Comparison of ENCODE assay signal across 15 cellular contexts in genomic region chr2:196219686-196220085, GRCh38.
"Had no signal": no experiment of that assay in that cellular context is flagged by ENCODE, and none has a peak within 500 bp of the region (broad histone marks: within the 10 kb centered on the region; RNA-seq: fewer than 3 reads in every experiment).

No MANE protein-coding gene starts in this region.

- H3K4me3 ChIP-seq: prostate gland had no signal

- H3K27me3 Mint-ChIP-seq: activated naive CD4-positive, alpha-beta T cell treated with anti-CD3 and anti-CD28 coated beads, Interleukin-2, amount 10 ng/mL, durations not matched to agents 7 days and 5 days; dendritic cell treated with granulocyte-macrophage colony-stimulating factor and Interleukin-4, amounts not matched to agents 40 ng/mL and 50 ng/mL, for 4 days; effector memory CD8-positive, alpha-beta T cell; stimulated activated naive B cell treated with anti-CD40 and anti-IgM and Interleukin-4, amounts not matched to agents 10 μg/mL and 1 μg/mL and 100 μg/mL, for 72 hours had no signal

- H3K4me1 ChIP-seq: prostate gland had no signal

- ATAC-seq: effector memory CD8-positive, alpha-beta T cell; sciatic nerve; stimulated activated naive B cell treated with anti-CD40 and anti-IgM and Interleukin-4, amounts not matched to agents 10 μg/mL and 1 μg/mL and 100 μg/mL, for 72 hours had no signal

- H3K27ac ChIP-seq: brain microvascular endothelial cell, prostate gland had no signal

- H3K4me3 Mint-ChIP-seq: activated naive CD4-positive, alpha-beta T cell treated with anti-CD3 and anti-CD28 coated beads, Interleukin-2, amount 10 ng/mL, durations not matched to agents 7 days and 5 days; dendritic cell treated with granulocyte-macrophage colony-stimulating factor and Interleukin-4, amounts not matched to agents 40 ng/mL and 50 ng/mL, for 4 days; effector memory CD8-positive, alpha-beta T cell; nephron progenitor cell; stimulated activated naive B cell treated with anti-CD40 and anti-IgM and Interleukin-4, amounts not matched to agents 10 μg/mL and 1 μg/mL and 100 μg/mL, for 72 hours had no signal

- DNase-seq: activated CD4-positive, alpha-beta T cell treated with anti-CD3 and anti-CD28 coated beads, Interleukin-2, amount 50 U/mL, for 48 hours; activated CD4-positive, CD25-positive, alpha-beta regulatory T cell treated with anti-CD3 and anti-CD28 coated beads, Interleukin-2, amount 50 U/mL, for 72 hours; activated naive CD4-positive, alpha-beta T cell treated with anti-CD3 and anti-CD28 coated beads, Interleukin-2, amount 10 ng/mL, durations not matched to agents 7 days and 5 days; brain microvascular endothelial cell; cerebellar nuclear complex; effector memory CD8-positive, alpha-beta T cell; hippocampal formation; nephron progenitor cell; stimulated activated CD4-positive, alpha-beta T cell treated with anti-CD3 and anti-CD28 coated beads, Interleukin-2, amount 100 ng/mL, for 24 hours; stimulated activated naive B cell treated with anti-CD40 and anti-IgM and Interleukin-4, amounts not matched to agents 10 μg/mL and 1 μg/mL and 100 μg/mL, for 72 hours; substantia nigra; trophoblast cell had no signal

- H3K27me3 ChIP-seq: brain microvascular endothelial cell had no signal

- H3K27ac Mint-ChIP-seq: activated naive CD4-positive, alpha-beta T cell treated with anti-CD3 and anti-CD28 coated beads, Interleukin-2, amount 10 ng/mL, durations not matched to agents 7 days and 5 days; dendritic cell treated with granulocyte-macrophage colony-stimulating factor and Interleukin-4, amounts not matched to agents 40 ng/mL and 50 ng/mL, for 4 days; nephron progenitor cell; stimulated activated naive B cell treated with anti-CD40 and anti-IgM and Interleukin-4, amounts not matched to agents 10 μg/mL and 1 μg/mL and 100 μg/mL, for 72 hours had no signal

- H3K9me3 ChIP-seq: prostate gland had no signal

- H3K4me1 Mint-ChIP-seq: nephron progenitor cell had no signal

- H3K9me3 Mint-ChIP-seq: dendritic cell treated with granulocyte-macrophage colony-stimulating factor and Interleukin-4, amounts not matched to agents 40 ng/mL and 50 ng/mL, for 4 days; effector memory CD8-positive, alpha-beta T cell; nephron progenitor cell had no signal

- H3K36me3 ChIP-seq: brain microvascular endothelial cell, prostate gland had no signal
